7 cellular contexts compared by ENCODE assay signal in the genomic region with DNA sequence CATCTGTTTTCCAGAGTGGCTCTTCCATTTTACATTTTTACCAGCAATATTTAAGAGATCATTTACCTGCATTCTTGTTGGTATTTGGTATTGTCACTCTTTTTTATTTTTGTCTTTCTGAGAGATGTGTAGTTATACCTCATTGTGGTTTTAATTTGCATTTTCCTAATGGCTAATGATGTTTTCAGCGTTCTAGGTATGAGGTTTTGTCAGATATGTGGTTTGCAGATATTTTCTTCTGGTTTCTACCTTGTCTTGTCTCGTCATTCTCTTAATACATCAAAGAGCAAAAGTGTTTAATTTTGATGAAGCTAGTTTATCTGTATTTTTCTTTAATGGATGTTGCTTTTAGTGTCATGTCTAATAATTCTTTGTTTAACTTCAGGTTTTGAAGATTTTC. TPM values are rescaled to one million over a fixed set of nuclear protein-coding genes. Genes with fewer than 3 reads are reported as not detected.
DNase-seq lines count a peak whose midpoint lies in the region; ATAC-seq and TF ChIP-seq lines count a peak whose summit lies in the region.
"Not testable (repeated sequence)": the region's sequence is repeated elsewhere in the genome, so short reads cannot be mapped to it uniquely, and the experiment has no call there.

No MANE protein-coding gene starts in this region.

- peak; percentile 52 for ATAC-seq in CD4-positive, alpha-beta T cell (ENCODE audit: poor library complexity)
- peak; percentile 73 for ATAC-seq in GM18873 (IDR thresholded peaks at IDR 0.05; ENCODE audit: low FRiP score, unreplicated experiment)
- ATAC-seq in GM21390 (IDR thresholded peaks at IDR 0.05; ENCODE audit: unreplicated experiment), result peak; percentile 60
- ATAC-seq in HG02798 (IDR thresholded peaks at IDR 0.05; ENCODE audit: poor library complexity, unreplicated experiment), result peak; percentile 79
- peak; percentile 55 for ATAC-seq in HG03135 (IDR thresholded peaks at IDR 0.05; ENCODE audit: unreplicated experiment)
- ATAC-seq in T-helper 17 cell, result peak; percentile 82
- ATAC-seq in effector memory CD8-positive, alpha-beta T cell (replicated peaks), result peak; percentile 59

- H3K4me3 Mint-ChIP-seq in CD4-positive, alpha-beta T cell; T-helper 17 cell; effector memory CD8-positive, alpha-beta T cell: not testable (repeated sequence)

- CTCF ChIA-PET in CD4-positive, alpha-beta T cell (lab: Charles Lee), result not testable (repeated sequence)

- intact Hi-C loops in CD4-positive, alpha-beta T cell (cut with DNase I, micrococcal nuclease), result not testable (repeated sequence)

- not testable (repeated sequence) for H3K4me1 Mint-ChIP-seq in CD4-positive, alpha-beta T cell (ENCODE audit: low read depth); T-helper 17 cell; effector memory CD8-positive, alpha-beta T cell (ENCODE audit: low read depth in 2 of 2)

- not testable (repeated sequence) for H3K27me3 Mint-ChIP-seq in CD4-positive, alpha-beta T cell; T-helper 17 cell; effector memory CD8-positive, alpha-beta T cell

- not testable (repeated sequence) for H3K27ac ChIP-seq in CD4-positive, alpha-beta T cell (ENCODE audit: low read depth, low read length)

- not testable (repeated sequence) for DNase-seq in CD4-positive, alpha-beta T cell; T-helper 17 cell; effector memory CD8-positive, alpha-beta T cell

- H3K27ac Mint-ChIP-seq in CD4-positive, alpha-beta T cell; T-helper 17 cell; effector memory CD8-positive, alpha-beta T cell: not testable (repeated sequence)

- not testable (repeated sequence) for H3K27me3 ChIP-seq in CD4-positive, alpha-beta T cell (ENCODE audit: control insufficient read depth, insufficient read depth, low read length)

- not testable (repeated sequence) for H3K9me3 Mint-ChIP-seq in CD4-positive, alpha-beta T cell; effector memory CD8-positive, alpha-beta T cell

- not testable (repeated sequence) for H3K9me3 ChIP-seq in CD4-positive, alpha-beta T cell (ENCODE audit: control insufficient read depth, low read length); T-helper 17 cell (ENCODE audit: control insufficient read depth, low read length, poor library complexity, severe bottlenecking)

- H3K36me3 Mint-ChIP-seq in CD4-positive, alpha-beta T cell (ENCODE audit: low read depth); T-helper 17 cell (ENCODE audit: low read depth); effector memory CD8-positive, alpha-beta T cell (ENCODE audit: insufficient read depth): not testable (repeated sequence)

- POLR2A ChIA-PET in CD4-positive, alpha-beta T cell (lab: Charles Lee), result not testable (repeated sequence)

- TF ChIP-seq CTCF in CD4-positive, alpha-beta T cell (IDR thresholded peaks at IDR 0.05), result not testable (repeated sequence)

RNA-seq across cellular contexts. Expression of gene PLGLB2, which starts 39.5 kb away (rescaled TPM):
- total RNA-seq in CD4-positive, alpha-beta T cell, result 1 to 10 TPM; 1.6 to 2.1 TPM
- total RNA-seq in T-helper 17 cell, result 1 to 10 TPM; 3.6 to 4.5 TPM
